Comparison of ENCODE assay signal across 8 cellular contexts in genomic region chr6:160462551-160463109, GRCh38.
DNase-seq lines count a peak whose midpoint lies in the region; ATAC-seq and TF ChIP-seq lines count a peak whose summit lies in the region.

No MANE protein-coding gene starts in this region.

- ATAC-seq in GM21825 (IDR thresholded peaks at IDR 0.05; ENCODE audit: unreplicated experiment) (peak; percentile 97), lower lobe of right lung (peak; percentile 54 to 56)

- H3K4me2 ChIP-seq in MM.1S (ENCODE audit: low read depth, low read length), result peak overlapping the region; percentile 24; the same call in 1 of the 2 replicates

- H3K9me3 ChIP-seq in MM.1S (replicated peaks; ENCODE audit: insufficient read depth, low read length) (no peaks in the 10 kb centered on the region), lower lobe of right lung (no peaks in the 10 kb centered on the region)

- peaks cover 39% of the 10 kb centered on the region for H3K27me3 Mint-ChIP-seq in activated T-cell treated with anti-CD3 and anti-CD28 coated beads, Interleukin-2, amount 50 U/mL, for 24 hours

- H3K27me3 ChIP-seq in MM.1S (replicated peaks; ENCODE audit: insufficient read depth, low read length) (no peaks in the 10 kb centered on the region), lower lobe of right lung (ENCODE audit: low read depth) (no peaks in the 10 kb centered on the region)

- H3K4me1 Mint-ChIP-seq in activated T-cell treated with anti-CD3 and anti-CD28 coated beads, Interleukin-2, amount 50 U/mL, for 24 hours (ENCODE audit: low read depth), result peaks cover 72% of the 10 kb centered on the region

- H2AFZ ChIP-seq in MM.1S (ENCODE audit: low read length), result no peak overlapping the region

- intact Hi-C loops in lower lobe of right lung (cut with DNase I), result no loop called here

- peak; percentile 33 for DNase-seq in GM10248 (ENCODE audit: extremely low spot score)
- DNase-seq in MM.1S, result peak; percentile 48
- peak; percentile 51 for DNase-seq in activated T-cell treated with anti-CD3 and anti-CD28 coated beads, Interleukin-2, amount 50 U/mL, for 24 hours
- no peak for DNase-seq in lower lobe of right lung
- DNase-seq in NCI-H345 (lab: John Stamatoyannopoulos, UW), result no peak
- DNase-seq in OCI-M2 (lab: John Stamatoyannopoulos, UW; ENCODE audit: unreplicated experiment), result no peak
- no peak for DNase-seq in DMS79 treated with DMSO at 0.1 percent for 48 hours (lab: John Stamatoyannopoulos, UW)

- no peaks in the 10 kb centered on the region for H3K36me3 Mint-ChIP-seq in activated T-cell treated with anti-CD3 and anti-CD28 coated beads, Interleukin-2, amount 50 U/mL, for 24 hours (ENCODE audit: low read depth)

- H3K27ac ChIP-seq in MM.1S (ENCODE audit: low read length) (no peak overlapping the region), lower lobe of right lung (no peak overlapping the region)

- H3K4me3 ChIP-seq in MM.1S (ENCODE audit: low read length), result no peak overlapping the region
- no peak overlapping the region for H3K4me3 ChIP-seq in lower lobe of right lung

- no peak for TF ChIP-seq CTCF in GM10248 (IDR thresholded peaks at IDR 0.05; ENCODE audit: control extremely low read depth, extremely low read depth, low read depth, missing control alignments)
- TF ChIP-seq CTCF in MM.1S (IDR thresholded peaks at IDR 0.05; ENCODE audit: low read length), result no peak
- no peak for TF ChIP-seq CTCF in lower lobe of right lung (IDR thresholded peaks at IDR 0.05)

- CTCF ChIA-PET in GM10248 (lab: Yijun Ruan, JAX), result no interaction called here

- H3K9me2 ChIP-seq in MM.1S (replicated peaks; ENCODE audit: insufficient read depth, low read length), result no peaks in the 10 kb centered on the region

- POLR2A ChIA-PET in GM10248 (lab: Yijun Ruan, JAX), result no interaction called here

- H3K79me2 ChIP-seq in MM.1S (ENCODE audit: low read length), result no peaks in the 10 kb centered on the region

- H3K36me3 ChIP-seq in MM.1S (replicated peaks; ENCODE audit: insufficient read depth, low read length), result no peaks in the 10 kb centered on the region
- no peaks in the 10 kb centered on the region for H3K36me3 ChIP-seq in lower lobe of right lung

- no peaks in the 10 kb centered on the region for H3F3A ChIP-seq in MM.1S (ENCODE audit: insufficient read depth, low read length)

- H3K9ac ChIP-seq in MM.1S (ENCODE audit: low read length), result no peak overlapping the region

- H3K4me1 ChIP-seq in MM.1S (ENCODE audit: low read length), result peaks cover 8% of the 10 kb centered on the region
- no peaks in the 10 kb centered on the region for H3K4me1 ChIP-seq in lower lobe of right lung

- H4K20me1 ChIP-seq in MM.1S (ENCODE audit: insufficient read depth, low read length), result no peaks in the 10 kb centered on the region

- peak overlapping the region; percentile 18 for H3K27ac Mint-ChIP-seq in activated T-cell treated with anti-CD3 and anti-CD28 coated beads, Interleukin-2, amount 50 U/mL, for 24 hours

- no peaks in the 10 kb centered on the region for H3K9me3 Mint-ChIP-seq in activated T-cell treated with anti-CD3 and anti-CD28 coated beads, Interleukin-2, amount 50 U/mL, for 24 hours

- peak overlapping the region; percentile 16 for H3K4me3 Mint-ChIP-seq in activated T-cell treated with anti-CD3 and anti-CD28 coated beads, Interleukin-2, amount 50 U/mL, for 24 hours

Comparison
In these comparisons a context has a peak if more than half of its experiments do, and no peak if none do; other contexts are left out.
1. DNase-seq: peak in GM10248 (single experiment), MM.1S (single experiment) and activated T-cell treated with anti-CD3 and anti-CD28 coated beads, Interleukin-2, amount 50 U/mL, for 24 hours (single experiment); none in lower lobe of right lung (single experiment), NCI-H345 (single experiment), OCI-M2 (single experiment) and DMS79 treated with DMSO at 0.1 percent for 48 hours (single experiment).